In genomic region chr10:28545967-28546644, GRCh38 we compare ENCODE assay signal across 12 cellular contexts. TPM values are rescaled to one million over a fixed set of nuclear protein-coding genes. Genes with fewer than 3 reads are reported as not detected.
DNase-seq lines count a peak whose midpoint lies in the region; ATAC-seq and TF ChIP-seq lines count a peak whose summit lies in the region.
"Had no signal": no experiment of that assay in that cellular context is flagged by ENCODE, and none has a peak within 500 bp of the region (broad histone marks: within the 10 kb centered on the region; RNA-seq: fewer than 3 reads in every experiment).

No MANE protein-coding gene starts in this region.

- no peak for TF ChIP-seq CTCF in vagina (IDR thresholded peaks at IDR 0.05)

- H3K9me3 ChIP-seq in vagina: no peaks in the 10 kb centered on the region

- H3K27ac Mint-ChIP-seq in immature natural killer cell: peak overlapping the region; percentile 4 to 78 (median 44)

- intact Hi-C loops in vagina (cut with DNase I): no loop called here

- no peaks in the 10 kb centered on the region for H3K9me3 Mint-ChIP-seq in immature natural killer cell

- no peak overlapping the region for H3K4me3 ChIP-seq in vagina

- H3K4me3 Mint-ChIP-seq in immature natural killer cell: peak overlapping the region in 2 of 5 donors; percentile 1 to 5

- no peaks in the 10 kb centered on the region for H3K27me3 ChIP-seq in vagina

- H3K36me3 ChIP-seq in vagina: peaks cover 0 to 28% of the 10 kb centered on the region in 2 donors

- no peak for DNase-seq in immature natural killer cell
- no peak for DNase-seq in NCI-H2107 treated with DMSO at 0.1 percent for 48 hours (lab: John Stamatoyannopoulos, UW; ENCODE audit: unreplicated experiment)
- DNase-seq in vagina (ENCODE audit: extremely low spot score in 2 of 2): no peak
- DNase-seq in RPMI8226: no peak
- DNase-seq: DMS153, Karpas-422, mesendoderm, NCI-H526 treated with DMSO at 0.1 percent for 48 hours, right cardiac atrium had no signal

- peak; percentile 62 for ATAC-seq in GM18505 (IDR thresholded peaks at IDR 0.05; ENCODE audit: unreplicated experiment)
- ATAC-seq in GM19468 (IDR thresholded peaks at IDR 0.05; ENCODE audit: extremely low read depth, unreplicated experiment): peak; percentile 45
- peak; percentile 48 for ATAC-seq in HG03159 (IDR thresholded peaks at IDR 0.05; ENCODE audit: unreplicated experiment)

- H3K4me1 ChIP-seq in vagina: peaks cover 77% of the 10 kb centered on the region

- H3K36me3 Mint-ChIP-seq in immature natural killer cell: peaks cover 0 to 24% (median 10%) of the 10 kb centered on the region in 3 donors

- H3K4me1 Mint-ChIP-seq in immature natural killer cell: peaks cover 70 to 98% of the 10 kb centered on the region in 2 donors

- no peak overlapping the region for H3K27ac ChIP-seq in vagina

- no peak for TF ChIP-seq POLR2A in GM18505 (IDR thresholded peaks at IDR 0.05; ENCODE audit: borderline replicate concordance, extremely low read depth, insufficient read depth, insufficient read length)
- TF ChIP-seq POLR2A in vagina (IDR thresholded peaks at IDR 0.05): no peak

- no peaks in the 10 kb centered on the region for H3K27me3 Mint-ChIP-seq in immature natural killer cell (ENCODE audit: low read depth in 3 of 3)

RNA-seq across cellular contexts. Expression of gene WAC, which starts 13.2 kb away (rescaled TPM):
- 100 to 1,000 TPM in 1 of 3 donors, 10 to 100 TPM in 2; 55.8 to 105 (median 62.7) TPM for polyA plus RNA-seq in immature natural killer cell
- 112 TPM for total RNA-seq in vagina
